In the genomic region with DNA sequence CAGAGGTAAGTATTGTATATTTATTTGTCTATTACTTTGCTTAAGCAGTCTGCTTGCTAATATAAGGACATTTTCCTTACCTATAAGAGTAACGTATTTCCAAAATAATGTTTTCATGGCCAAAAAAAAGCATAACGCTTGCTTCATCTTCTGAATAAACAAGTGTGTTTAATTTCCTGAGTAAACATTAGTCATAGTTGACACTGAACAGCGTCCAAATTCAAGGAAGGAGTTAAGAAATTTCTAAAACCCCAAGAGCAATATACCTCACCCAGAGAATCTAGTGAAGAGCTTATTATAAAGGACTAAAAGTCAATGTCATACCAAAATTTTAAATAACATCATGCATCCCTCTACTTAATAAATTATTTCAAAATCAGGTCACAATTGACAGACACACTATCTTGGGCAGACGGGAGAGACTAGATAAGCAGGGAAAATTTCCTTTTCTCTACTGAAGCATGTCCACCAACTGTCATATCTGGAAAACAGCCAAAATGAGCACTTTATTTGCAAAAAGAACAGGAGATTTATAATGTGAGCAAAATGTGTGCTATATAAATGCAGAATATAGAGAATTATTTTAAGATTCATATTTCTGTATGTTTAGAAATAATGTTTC, we compare ENCODE assay signal across 16 cellular contexts. TPM values are rescaled to one million over a fixed set of nuclear protein-coding genes. Genes with fewer than 3 reads are reported as not detected.
A peak's percentile ranks its signal among the peaks of the same experiment; 100 is the strongest.
DNase-seq lines count a peak whose midpoint lies in the region; FAIRE-seq and TF ChIP-seq lines count a peak whose summit lies in the region.
"Had no signal": no experiment of that assay in that cellular context is flagged by ENCODE, and none has a peak within 500 bp of the region (broad histone marks: within the 10 kb centered on the region; RNA-seq: fewer than 3 reads in every experiment).

No MANE protein-coding gene starts in this region.

- in situ Hi-C loops in ACHN (cut with HindIII; ENCODE audit: low pct_ligation_motif_present, low pct_unique_long_range_greater_than_20kb, low sequenced_read_pairs) = no loop called here

- H3K4me3 Mint-ChIP-seq in immature natural killer cell = no peak overlapping the region
- H3K4me3 Mint-ChIP-seq: activated CD4-positive, alpha-beta T cell treated with anti-CD3 and anti-CD28 coated beads, Interleukin-2, amount 10 ng/mL, durations not matched to agents 7 days and 5 days; activated naive CD4-positive, alpha-beta T cell treated with anti-CD3 and anti-CD28 coated beads, Interleukin-2, amount 50 U/mL, for 24 hours had no signal

- FAIRE-seq in H54 (lab: Jason Lieb, UNC) = no peak

- no peak overlapping the region for H3K9ac ChIP-seq in SK-N-MC (ENCODE audit: insufficient read length)

- no peak for TF ChIP-seq CTCF in fibroblast of the aortic adventitia (IDR thresholded peaks at IDR 0.05; ENCODE audit: insufficient read depth, low read length)

- peak overlapping the region; percentile 63; the same call in 1 of the 2 replicates for H3K27ac ChIP-seq in SK-N-MC

- no peaks in the 10 kb centered on the region for H3K4me1 Mint-ChIP-seq in immature natural killer cell
- H3K4me1 Mint-ChIP-seq: activated CD4-positive, alpha-beta T cell treated with anti-CD3 and anti-CD28 coated beads, Interleukin-2, amount 10 ng/mL, durations not matched to agents 7 days and 5 days; activated naive CD4-positive, alpha-beta T cell treated with anti-CD3 and anti-CD28 coated beads, Interleukin-2, amount 50 U/mL, for 24 hours had no signal

- H3K36me3 Mint-ChIP-seq in immature natural killer cell = no peaks in the 10 kb centered on the region
- H3K36me3 Mint-ChIP-seq: activated naive CD4-positive, alpha-beta T cell treated with anti-CD3 and anti-CD28 coated beads, Interleukin-2, amount 50 U/mL, for 24 hours had no signal

- peaks cover 0 to 2% (median 0%) of the 10 kb centered on the region in 3 donors for H3K27me3 Mint-ChIP-seq in immature natural killer cell (ENCODE audit: low read depth in 3 of 3)
- H3K27me3 Mint-ChIP-seq: activated CD4-positive, alpha-beta T cell treated with anti-CD3 and anti-CD28 coated beads, Interleukin-2, amount 10 ng/mL, durations not matched to agents 7 days and 5 days; activated naive CD4-positive, alpha-beta T cell treated with anti-CD3 and anti-CD28 coated beads, Interleukin-2, amount 50 U/mL, for 24 hours had no signal

- DNase-seq in ACHN (peak; percentile 38), NCI-H1092 treated with DMSO at 0.1 percent for 48 hours (lab: John Stamatoyannopoulos, UW) (peak; percentile 88), SK-N-MC (ENCODE audit: low read depth, low spot score) (no peak), fibroblast of the aortic adventitia (ENCODE audit: low read depth) (peak; percentile 43), H54 (ENCODE audit: insufficient read length, low spot score) (no peak), medulla oblongata (ENCODE audit: extremely low spot score) (no peak), NCI-H187 treated with DMSO at 0.1 percent for 48 hours (lab: John Stamatoyannopoulos, UW) (no peak), immature natural killer cell (no peak)
- DNase-seq: activated CD4-positive, alpha-beta T cell treated with anti-CD3 and anti-CD28 coated beads, Interleukin-2, amount 10 ng/mL, durations not matched to agents 7 days and 5 days; BE2C; erythroblast; left colon; stimulated activated CD4-positive, alpha-beta T cell treated with anti-CD3 and anti-CD28 coated beads, Interleukin-4, amount 100 ng/mL, for 24 hours; substantia nigra had no signal

- H3K27ac Mint-ChIP-seq in immature natural killer cell = no peak overlapping the region
- H3K27ac Mint-ChIP-seq: activated CD4-positive, alpha-beta T cell treated with anti-CD3 and anti-CD28 coated beads, Interleukin-2, amount 10 ng/mL, durations not matched to agents 7 days and 5 days; activated naive CD4-positive, alpha-beta T cell treated with anti-CD3 and anti-CD28 coated beads, Interleukin-2, amount 50 U/mL, for 24 hours had no signal

- no peaks in the 10 kb centered on the region for H3K9me3 ChIP-seq in SK-N-MC (ENCODE audit: low read depth, low read length)
- H3K9me3 ChIP-seq: BE2C, HAP-1 had no signal

- no peak for TF ChIP-seq POLR2A in H54 (IDR thresholded peaks at IDR 0.05; ENCODE audit: low read depth, low read length)

- H3K9me3 Mint-ChIP-seq in immature natural killer cell = peaks cover 0 to 2% (median 0%) of the 10 kb centered on the region in 6 donors
- H3K9me3 Mint-ChIP-seq: activated CD4-positive, alpha-beta T cell treated with anti-CD3 and anti-CD28 coated beads, Interleukin-2, amount 10 ng/mL, durations not matched to agents 7 days and 5 days; activated naive CD4-positive, alpha-beta T cell treated with anti-CD3 and anti-CD28 coated beads, Interleukin-2, amount 50 U/mL, for 24 hours had no signal

- H3K36me3 ChIP-seq in SK-N-MC (ENCODE audit: insufficient read depth, low read length) = no peaks in the 10 kb centered on the region
- H3K36me3 ChIP-seq: BE2C, HAP-1 had no signal

- peak overlapping the region; percentile 29; the same call in 1 of the 2 replicates for H3K4me3 ChIP-seq in SK-N-MC
- no peak overlapping the region for H3K4me3 ChIP-seq in fibroblast of the aortic adventitia (ENCODE audit: low read depth, low read length)
- H3K4me3 ChIP-seq: HAP-1 had no signal

RNA-seq across cellular contexts. Expression of gene ANKS1B, which starts 25.1 kb away (rescaled TPM):
- 1.5 and 47.0 TPM in 2 replicates for total RNA-seq in fibroblast of the aortic adventitia (ENCODE audit: low replicate concordance)
- polyA plus RNA-seq in immature natural killer cell = not detected

Comparison
In these comparisons a context has a peak if more than half of its experiments do, and no peak if none do; other contexts are left out.
1. DNase-seq: peak in ACHN (single experiment), NCI-H1092 treated with DMSO at 0.1 percent for 48 hours (single experiment) and fibroblast of the aortic adventitia (single experiment); none in SK-N-MC (single experiment), H54 (single experiment), medulla oblongata (single experiment), NCI-H187 treated with DMSO at 0.1 percent for 48 hours (single experiment) and immature natural killer cell (0 of 3).